11 cellular contexts compared by ENCODE assay signal in genomic region chr9:4225291-4226119, GRCh38.
DNase-seq lines count a peak whose midpoint lies in the region; ATAC-seq, FAIRE-seq and TF ChIP-seq lines count a peak whose summit lies in the region.
"Had no signal": no experiment of that assay in that cellular context is flagged by ENCODE, and none has a peak within 500 bp of the region (broad histone marks: within the 10 kb centered on the region; RNA-seq: fewer than 3 reads in every experiment).

No MANE protein-coding gene starts in this region.

- CTCF ChIA-PET in AG04449 (lab: Yijun Ruan, JAX), result interaction anchor here (0.7 to 4.1 kb wide), 14 partner anchors 9 to 758 kb away, joined by 3 to 30 read pairs (median 3); no protein-coding TSS in a partner anchor

- intact Hi-C loops in sciatic nerve (cut with DNase I), result no loop called here
- intact Hi-C loops in dorsolateral prefrontal cortex (cut with DNase I), result no loop called here

- no peak for TF ChIP-seq POLR2A in GM12891 (IDR thresholded peaks at IDR 0.05; ENCODE audit: low read depth, low read length)

- no peak for ATAC-seq in sciatic nerve
- ATAC-seq: WTC11 had no signal

- POLR2A ChIA-PET in AG04449 (lab: Yijun Ruan, JAX), result interaction anchor here (0.6 to 1.2 kb wide), 4 partner anchors 13 to 699 kb away, joined by 3 to 5 read pairs (median 3); no protein-coding TSS in a partner anchor

- no peak overlapping the region for H3K27ac ChIP-seq in dorsolateral prefrontal cortex

- no peaks in the 10 kb centered on the region for H3K27me3 ChIP-seq in dorsolateral prefrontal cortex

- DNase-seq in AG04449 (ENCODE audit: low read depth, low spot score), result peak; percentile 88
- no peak for DNase-seq in GM13977 (ENCODE audit: low spot score)
- DNase-seq in SKM-1 (lab: John Stamatoyannopoulos, UW; ENCODE audit: unreplicated experiment), result peak; percentile 81
- peak; percentile 40 for DNase-seq in hepatic stellate cell (ENCODE audit: low spot score)
- no peak for DNase-seq in GM12891 (ENCODE audit: insufficient read length, low spot score)
- no peak for DNase-seq in HUDEP-2 (lab: John Stamatoyannopoulos, UW; ENCODE audit: unreplicated experiment in 76 of 76)
- DNase-seq in sciatic nerve (ENCODE audit: low spot score), result no peak
- DNase-seq in dorsolateral prefrontal cortex, result no peak
- DNase-seq: effector CD8-positive, alpha-beta T cell; NCI-H1417 treated with DMSO at 0.1 percent for 48 hours had no signal

- TF ChIP-seq CTCF in AG04449 (IDR thresholded peaks at IDR 0.05; ENCODE audit: insufficient read depth, low read length, missing control alignments), result peak; percentile 14
- TF ChIP-seq CTCF in GM13977 (IDR thresholded peaks at IDR 0.05; ENCODE audit: extremely low read depth, insufficient read depth, missing control alignments), result peak; percentile 28
- TF ChIP-seq CTCF in dorsolateral prefrontal cortex (IDR thresholded peaks at IDR 0.05 in 54 of 56, conservative IDR thresholded peaks at IDR 0.05 in 2 of 56; ENCODE audit: low read depth in 1 of 56, partially characterized antibody in 56 of 56), result peak in 1 of 56 donors; percentile 18

- in situ Hi-C loops in GM13977 (cut with MboI; ENCODE audit: low pct_unique_long_range_greater_than_20kb, low sequenced_read_pairs, unreplicated experiment), result no loop called here

- no peak for FAIRE-seq in GM12891 (lab: Jason Lieb, UNC)

- H3K4me3 ChIP-seq in AG04449 (ENCODE audit: low read depth, low read length) (no peak overlapping the region), dorsolateral prefrontal cortex (no peak overlapping the region)

TF ChIP-seq in GM12891, 5 proteins besides CTCF, POLR2A, EP300 and RAD21:
- TF ChIP-seq SPI1 (IDR thresholded peaks at IDR 0.05; ENCODE audit: low read depth, low read length) (no peak), TAF1 (IDR thresholded peaks at IDR 0.05; ENCODE audit: low read depth, low read length) (no peak), PAX5 (IDR thresholded peaks at IDR 0.05; ENCODE audit: insufficient read depth, low read length, severe bottlenecking) (no peak), POU2F2 (IDR thresholded peaks at IDR 0.05; ENCODE audit: low read depth, low read length) (no peak), POLR2AphosphoS5 (IDR thresholded peaks at IDR 0.05; ENCODE audit: low read depth, low read length) (no peak)

Comparison
In these comparisons a context has a peak if more than half of its experiments do, and no peak if none do; other contexts are left out.
1. DNase-seq: peak in AG04449 (single experiment), SKM-1 (single experiment) and hepatic stellate cell (single experiment); none in GM13977 (single experiment), GM12891 (single experiment), HUDEP-2 (0 of 76), sciatic nerve (single experiment) and dorsolateral prefrontal cortex (0 of 10).